Comparison of ENCODE assay signal across 8 cellular contexts in genomic region chr13:79522583-79522982, GRCh38. TPM values are rescaled to one million over a fixed set of nuclear protein-coding genes. Genes with fewer than 3 reads are reported as not detected.
DNase-seq lines count a peak whose midpoint lies in the region; ATAC-seq and TF ChIP-seq lines count a peak whose summit lies in the region.

No MANE protein-coding gene starts in this region.

- no peak overlapping the region for H2AFZ ChIP-seq in GM23338

- no peaks in the 10 kb centered on the region for H3K27me3 ChIP-seq in right atrium auricular region
- no peaks in the 10 kb centered on the region for H3K27me3 ChIP-seq in GM23338 (ENCODE audit: insufficient read depth)
- no peaks in the 10 kb centered on the region for H3K27me3 ChIP-seq in vagina

- intact Hi-C loops in CD14-positive monocyte (cut with micrococcal nuclease) (no loop called here), vagina (cut with DNase I) (no loop called here)

- H3K36me3 Mint-ChIP-seq in GM23338 (ENCODE audit: low read depth), result peaks cover 8% of the 10 kb centered on the region; the same call in 2 of the 3 replicates
- H3K36me3 Mint-ChIP-seq in CD14-positive monocyte, result no peaks in the 10 kb centered on the region

- DNase-seq in HT1080 (ENCODE audit: low read depth), result peak; percentile 93
- peak; percentile 90 for DNase-seq in choroid plexus epithelial cell (ENCODE audit: low read depth)
- no peak for DNase-seq in right atrium auricular region (ENCODE audit: low spot score)
- DNase-seq in GM23338 (ENCODE audit: low spot score), result no peak
- DNase-seq in CD14-positive monocyte (ENCODE audit: low spot score), result no peak
- DNase-seq in vagina (ENCODE audit: extremely low spot score in 2 of 2), result no peak

- H4K20me1 ChIP-seq in GM23338 (replicated peaks; ENCODE audit: insufficient read depth), result no peaks in the 10 kb centered on the region

- no peak overlapping the region for H3K4me3 ChIP-seq in choroid plexus epithelial cell (ENCODE audit: low read depth, low read length)
- H3K4me3 ChIP-seq in right atrium auricular region, result no peak overlapping the region
- H3K4me3 ChIP-seq in GM23338, result no peak overlapping the region
- H3K4me3 ChIP-seq in vagina, result no peak overlapping the region

- H3K9me2 ChIP-seq in GM23338 (ENCODE audit: insufficient read depth), result no peaks in the 10 kb centered on the region

- H3F3A ChIP-seq in GM23338 (replicated peaks; ENCODE audit: low read depth), result no peaks in the 10 kb centered on the region

- peaks cover 11% of the 10 kb centered on the region for H3K79me2 ChIP-seq in GM23338 (replicated peaks; ENCODE audit: insufficient read depth)

- H3K9me3 ChIP-seq in right atrium auricular region (no peaks in the 10 kb centered on the region), vagina (no peaks in the 10 kb centered on the region)

- H3K4me2 ChIP-seq in GM23338, result no peak overlapping the region

- H3K27ac ChIP-seq in right atrium auricular region (no peak overlapping the region), GM23338 (ENCODE audit: low read depth) (no peak overlapping the region), vagina (no peak overlapping the region)

- TF ChIP-seq CTCF in choroid plexus epithelial cell (conservative IDR thresholded peaks at IDR 0.05; ENCODE audit: low read depth, low read length) (no peak), right atrium auricular region (IDR thresholded peaks at IDR 0.05) (no peak), GM23338 (conservative IDR thresholded peaks at IDR 0.05; ENCODE audit: low read depth in 2 of 2) (no peak), CD14-positive monocyte (IDR thresholded peaks at IDR 0.05) (no peak), vagina (IDR thresholded peaks at IDR 0.05) (no peak)

- H3K27me3 Mint-ChIP-seq in GM23338 (ENCODE audit: insufficient read depth, low read depth, poor library complexity) (peaks cover 1% of the 10 kb centered on the region), CD14-positive monocyte (ENCODE audit: low read depth in 3 of 3) (peaks cover 5 to 9% (median 7%) of the 10 kb centered on the region in 3 donors)

- H3K4me3 Mint-ChIP-seq in GM23338 (no peak overlapping the region), CD14-positive monocyte (no peak overlapping the region)

- H3K27ac Mint-ChIP-seq in GM23338 (no peak overlapping the region), CD14-positive monocyte (no peak overlapping the region)

- H3K9me3 Mint-ChIP-seq in GM23338, result no peaks in the 10 kb centered on the region
- no peaks in the 10 kb centered on the region for H3K9me3 Mint-ChIP-seq in CD14-positive monocyte

- H3K4me1 Mint-ChIP-seq in GM23338, result no peaks in the 10 kb centered on the region
- peaks cover 7% of the 10 kb centered on the region for H3K4me1 Mint-ChIP-seq in CD14-positive monocyte

- TF ChIP-seq POLR2A in GM18505 (IDR thresholded peaks at IDR 0.05; ENCODE audit: borderline replicate concordance, extremely low read depth, insufficient read depth, insufficient read length) (no peak), vagina (IDR thresholded peaks at IDR 0.05) (no peak)

- peak; percentile 93 for ATAC-seq in GM18505 (IDR thresholded peaks at IDR 0.05; ENCODE audit: unreplicated experiment)
- ATAC-seq in GM21576 (IDR thresholded peaks at IDR 0.05; ENCODE audit: unreplicated experiment), result peak; percentile 93
- no peak for ATAC-seq in GM23338

- H3K4me1 ChIP-seq in right atrium auricular region, result peaks cover 0 to 28% of the 10 kb centered on the region in 2 donors
- H3K4me1 ChIP-seq in GM23338 (ENCODE audit: insufficient read depth), result no peaks in the 10 kb centered on the region; the same call in 1 of the 2 replicates
- H3K4me1 ChIP-seq in vagina, result peaks cover 16% of the 10 kb centered on the region

- H3K36me3 ChIP-seq in right atrium auricular region (peaks cover 21% of the 10 kb centered on the region), GM23338 (ENCODE audit: insufficient read depth) (no peaks in the 10 kb centered on the region; the same call in 1 of the 2 replicates), vagina (peaks cover 0 to 21% of the 10 kb centered on the region in 2 donors)

TF ChIP-seq in GM23338, 12 proteins besides CTCF, POLR2A, EP300 and RAD21 (continues in another document):
- TF ChIP-seq ZNF462 (CRISPR knock-in tag; IDR thresholded peaks at IDR 0.05) (no peak), ZNF114 (CRISPR knock-in tag; IDR thresholded peaks at IDR 0.05) (no peak), EZH2 (IDR thresholded peaks at IDR 0.05; ENCODE audit: low read depth, unreplicated experiment) (no peak), ETS1 (IDR thresholded peaks at IDR 0.05) (no peak)

RNA-seq across cellular contexts. Expression of gene NDFIP2, which starts 41.6 kb away (rescaled TPM):
- total RNA-seq in HT1080 (2014; rRNA removed; shearing (Covaris generic)), result 36.2 and 43.4 TPM in 2 replicates
- 41.7 and 44.5 TPM in 2 replicates for polyA plus RNA-seq in HT1080 (2015; cell fraction: cytosol; rRNA removed)
- polyA plus RNA-seq in HT1080 (2015; cell fraction: nucleus; rRNA removed), result 26.1 and 27.5 TPM in 2 replicates
- total RNA-seq in right atrium auricular region, result 10 to 100 TPM; 27.8 to 29.0 TPM
- total RNA-seq in GM23338 (2014; rRNA removed; shearing (Covaris generic)), result 28.7 and 32.8 TPM in 2 replicates
- polyA plus RNA-seq in GM23338 (2016; fragmentation: Nextera tagmentation; extraction: Ambion mirVana), result 25.2 and 28.3 TPM in 2 replicates
- not detected for polyA plus RNA-seq in CD14-positive monocyte
- 26.8 TPM for total RNA-seq in vagina

Comparison
In these comparisons a context has a peak if more than half of its experiments do, and no peak if none do; other contexts are left out.
1. DNase-seq: peak in HT1080 (single experiment) and choroid plexus epithelial cell (single experiment); none in right atrium auricular region (single experiment), GM23338 (single experiment), CD14-positive monocyte (single experiment) and vagina (0 of 2).